Comparison of ENCODE assay signal across 15 cellular contexts in the genomic region with DNA sequence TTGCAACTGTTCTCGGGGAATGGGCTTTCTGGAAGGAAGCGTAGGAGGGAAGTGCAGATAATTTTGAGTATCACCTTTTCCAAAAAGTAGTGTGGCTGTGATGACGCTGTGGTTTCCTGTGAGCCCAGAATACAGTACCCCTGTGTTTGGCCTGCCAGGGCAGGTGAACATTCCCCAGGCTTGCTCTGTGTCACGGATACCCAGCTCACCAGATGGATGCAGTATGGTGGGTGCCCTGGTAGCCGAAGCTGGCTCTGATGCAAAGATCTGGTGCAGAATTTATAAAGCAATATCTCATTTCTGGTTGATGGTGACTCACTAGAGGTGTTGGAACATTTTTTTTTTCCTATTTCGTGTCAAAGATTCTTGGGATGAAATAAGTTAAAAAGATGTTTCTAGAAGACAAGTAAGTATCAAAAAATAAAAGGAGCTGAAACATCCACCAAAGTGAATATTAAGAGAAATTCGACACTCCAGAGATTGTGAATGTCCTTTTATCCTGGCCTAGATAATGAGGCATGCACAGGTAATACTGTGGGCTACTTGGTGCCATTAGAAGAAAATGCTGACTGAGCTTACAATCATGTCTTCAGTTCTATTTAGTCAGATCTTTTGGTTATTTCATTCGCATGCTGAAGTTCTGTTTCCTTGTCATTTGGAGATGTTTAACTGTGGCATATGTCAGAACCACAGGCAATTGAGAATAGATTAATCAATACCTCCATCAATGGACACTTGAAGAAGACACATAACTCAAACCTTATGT.
DNase-seq lines count a peak whose midpoint lies in the region; ATAC-seq and TF ChIP-seq lines count a peak whose summit lies in the region.
"Had no signal": no experiment of that assay in that cellular context is flagged by ENCODE, and none has a peak within 500 bp of the region (broad histone marks: within the 10 kb centered on the region; RNA-seq: fewer than 3 reads in every experiment).

No MANE protein-coding gene starts in this region.

- H3K4ac ChIP-seq in H9 (ENCODE audit: low read depth, low read length): no peak overlapping the region

- WGBS in H9 (ENCODE audit: extremely low coverage, insufficient read length, low lambda C conversion rate): no CpG with 5 or more reads among the region's 8 CpGs

- H4K8ac ChIP-seq in H9 (replicated peaks; ENCODE audit: insufficient read length, low read depth, low read length): no peak overlapping the region

- peak; percentile 38 for ATAC-seq in activated T-helper 17 cell treated with anti-CD3 and anti-CD28 coated beads, Interleukin-2, amount 50 U/mL, for 72 hours (replicated peaks)
- ATAC-seq in HG02884 (IDR thresholded peaks at IDR 0.05; ENCODE audit: unreplicated experiment) (no peak), GM18858 (IDR thresholded peaks at IDR 0.05; ENCODE audit: unreplicated experiment) (no peak)

- H3K4me3 ChIP-seq in parathyroid adenoma (ENCODE audit: low read depth, low read length): no peak overlapping the region

- H3K27me3 ChIP-seq in H9 (ENCODE audit: insufficient read depth, low read length) (no peaks in the 10 kb centered on the region), parathyroid adenoma (ENCODE audit: control insufficient read depth, insufficient read depth, low read length) (no peaks in the 10 kb centered on the region)
- H3K27me3 ChIP-seq: BE2C had no signal

- H3K36me3 Mint-ChIP-seq in H9 (ENCODE audit: insufficient read depth in 1 of 3, low read depth in 3 of 3): peaks cover 0 to 4% (median 0%) of the 10 kb centered on the region in 3 experiments; a peak in 3 of 7 replicates
- no peaks in the 10 kb centered on the region for H3K36me3 Mint-ChIP-seq in activated T-helper 17 cell treated with anti-CD3 and anti-CD28 coated beads, Interleukin-2, amount 50 U/mL, for 72 hours (ENCODE audit: low read depth)
- H3K36me3 Mint-ChIP-seq: CD4-positive, alpha-beta memory T cell had no signal

- H3K18ac ChIP-seq in H9 (ENCODE audit: insufficient read length, low read depth, low read length): no peak overlapping the region

- H3K27me3 Mint-ChIP-seq in H9 (ENCODE audit: low read depth): peaks cover 18% of the 10 kb centered on the region
- H3K27me3 Mint-ChIP-seq in activated T-helper 17 cell treated with anti-CD3 and anti-CD28 coated beads, Interleukin-2, amount 50 U/mL, for 72 hours: no peaks in the 10 kb centered on the region
- H3K27me3 Mint-ChIP-seq: CD4-positive, alpha-beta memory T cell had no signal

- no peak overlapping the region for H2BK20ac ChIP-seq in H9 (ENCODE audit: low read depth, low read length, poor library complexity, severe bottlenecking)

- no peak overlapping the region for H2BK120ac ChIP-seq in H9 (ENCODE audit: low read depth, low read length, poor library complexity, severe bottlenecking)

- no peaks in the 10 kb centered on the region for H3K9me3 ChIP-seq in H9 (ENCODE audit: control insufficient read depth, low read depth, low read length)
- no peaks in the 10 kb centered on the region for H3K9me3 ChIP-seq in parathyroid adenoma (ENCODE audit: control insufficient read depth, low read length)
- H3K9me3 ChIP-seq: BE2C had no signal

- H3T11ph ChIP-seq in H9 (ENCODE audit: low read length): no peak overlapping the region

- H3K79me1 ChIP-seq in H9 (ENCODE audit: insufficient read depth, low read depth, low read length, poor library complexity, severe bottlenecking): no peaks in the 10 kb centered on the region

- H2AFZ ChIP-seq in H9 (ENCODE audit: low read length) (no peak overlapping the region), parathyroid adenoma (no peak overlapping the region)

- H2BK5ac ChIP-seq in H9 (ENCODE audit: insufficient read length, low read length): no peak overlapping the region

- H4K20me1 ChIP-seq in H9 (ENCODE audit: control insufficient read depth, insufficient read depth, insufficient read length): no peaks in the 10 kb centered on the region

- H3K27ac Mint-ChIP-seq in H9: peak overlapping the region in 1 of 3 experiments; percentile 79; a peak in 2 of 7 replicates
- no peak overlapping the region for H3K27ac Mint-ChIP-seq in activated T-helper 17 cell treated with anti-CD3 and anti-CD28 coated beads, Interleukin-2, amount 50 U/mL, for 72 hours

- no peak overlapping the region for H3K14ac ChIP-seq in H9 (ENCODE audit: insufficient read depth, low read length)

- no peaks in the 10 kb centered on the region for H3K79me2 ChIP-seq in H9 (ENCODE audit: insufficient read depth, low read length)
- no peaks in the 10 kb centered on the region for H3K79me2 ChIP-seq in parathyroid adenoma

- H3K56ac ChIP-seq in H9 (ENCODE audit: insufficient read length, low read depth, low read length): no peak overlapping the region

- no peaks in the 10 kb centered on the region for H3K23me2 ChIP-seq in H9 (ENCODE audit: insufficient read length, low read depth, low read length, poor library complexity, severe bottlenecking)

- H3K4me3 Mint-ChIP-seq in H9: no peak overlapping the region
- H3K4me3 Mint-ChIP-seq in activated T-helper 17 cell treated with anti-CD3 and anti-CD28 coated beads, Interleukin-2, amount 50 U/mL, for 72 hours: no peak overlapping the region
- H3K4me3 Mint-ChIP-seq: CD4-positive, alpha-beta memory T cell had no signal

- no peaks in the 10 kb centered on the region; a peak in 1 of 5 replicates for H3K9me3 Mint-ChIP-seq in H9
- H3K9me3 Mint-ChIP-seq in activated T-helper 17 cell treated with anti-CD3 and anti-CD28 coated beads, Interleukin-2, amount 50 U/mL, for 72 hours: no peaks in the 10 kb centered on the region
- H3K9me3 Mint-ChIP-seq: CD4-positive, alpha-beta memory T cell had no signal

- no peak overlapping the region for H4K5ac ChIP-seq in H9 (ENCODE audit: insufficient read length, low read depth, low read length)

- peak; percentile 44 for DNase-seq in activated CD8-positive, alpha-beta memory T cell treated with anti-CD3 and anti-CD28 coated beads, Interleukin-2, amount 50 U/mL, for 48 hours
- DNase-seq in activated CD8-positive, alpha-beta memory T cell treated with anti-CD3 and anti-CD28 coated beads for 24 hours: no peak
- DNase-seq in H9: peak; percentile 20
- DNase-seq in nucleus accumbens (lab: John Stamatoyannopoulos, UW): no peak
- DNase-seq: BE2C; CD4-positive, alpha-beta memory T cell; DND-41; GF-D8; H7; KBM-7 had no signal

- no peak overlapping the region for H3K23ac ChIP-seq in H9 (ENCODE audit: insufficient read length, low read depth, low read length)

- H2BK15ac ChIP-seq in H9 (ENCODE audit: low read depth, low read length): no peak overlapping the region

- no peak overlapping the region for H4K91ac ChIP-seq in H9 (ENCODE audit: insufficient read length, low read depth, low read length)

- no peak overlapping the region for H3K4me2 ChIP-seq in H9 (ENCODE audit: insufficient read depth, insufficient read length, low read length)
- peak overlapping the region; percentile 26 for H3K4me2 ChIP-seq in parathyroid adenoma (ENCODE audit: low read length)

- H3K4me1 Mint-ChIP-seq in H9: peaks cover 47 to 52% of the 10 kb centered on the region in 2 experiments
- peaks cover 7% of the 10 kb centered on the region for H3K4me1 Mint-ChIP-seq in activated T-helper 17 cell treated with anti-CD3 and anti-CD28 coated beads, Interleukin-2, amount 50 U/mL, for 72 hours
- H3K4me1 Mint-ChIP-seq: CD4-positive, alpha-beta memory T cell had no signal

- no peak overlapping the region for H2AK5ac ChIP-seq in H9 (ENCODE audit: insufficient read length, low read length)

- no peak overlapping the region for H2BK12ac ChIP-seq in H9 (ENCODE audit: insufficient read length, low read depth, low read length)

- H3K9ac ChIP-seq in H9 (ENCODE audit: extremely low read depth, insufficient read length, low read length): no peak overlapping the region
- no peak overlapping the region for H3K9ac ChIP-seq in parathyroid adenoma

- TF ChIP-seq CTCF in H9 (conservative IDR thresholded peaks at IDR 0.05): no peak
- TF ChIP-seq CTCF in parathyroid adenoma (IDR thresholded peaks at IDR 0.05): no peak

- H3K36me3 ChIP-seq in parathyroid adenoma (ENCODE audit: control insufficient read depth, insufficient read depth, low read length): no peaks in the 10 kb centered on the region
- H3K36me3 ChIP-seq: BE2C had no signal

- no peak overlapping the region for H3K27ac ChIP-seq in H9 (ENCODE audit: insufficient read length, low read depth, low read length)
- peak overlapping the region; percentile 85 for H3K27ac ChIP-seq in parathyroid adenoma
- H3K27ac ChIP-seq: C4-2B had no signal

- H3K4me1 ChIP-seq in H9 (ENCODE audit: insufficient read depth, low read length): peaks cover 11% of the 10 kb centered on the region; the same call in 1 of the 2 replicates
- peaks cover 59% of the 10 kb centered on the region for H3K4me1 ChIP-seq in parathyroid adenoma

Comparison
In these comparisons a context has a peak if more than half of its experiments do, and no peak if none do; other contexts are left out.
1. DNase-seq: peak in activated CD8-positive, alpha-beta memory T cell treated with anti-CD3 and anti-CD28 coated beads, Interleukin-2, amount 50 U/mL, for 48 hours (single experiment) and H9 (single experiment); none in activated CD8-positive, alpha-beta memory T cell treated with anti-CD3 and anti-CD28 coated beads for 24 hours (single experiment) and nucleus accumbens (0 of 56).